In the genomic region with DNA sequence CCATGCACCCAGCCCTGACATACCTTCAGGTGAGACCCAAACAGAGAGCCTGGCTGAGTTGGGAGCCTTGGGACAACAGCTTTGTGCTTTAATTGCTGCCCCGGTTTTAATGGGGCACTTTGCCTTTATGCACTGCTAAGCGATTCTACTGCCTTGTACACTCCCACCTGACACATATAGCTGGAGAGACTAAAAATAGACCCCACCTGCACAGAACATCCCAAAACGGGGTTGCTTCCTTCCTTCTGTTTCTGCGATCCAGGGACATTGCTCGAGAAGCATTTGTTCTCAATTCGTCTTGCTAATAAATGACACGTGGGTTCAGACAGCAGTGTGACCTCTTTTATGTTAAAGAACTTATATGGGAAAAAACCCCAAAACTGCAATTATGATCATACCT, we compare ENCODE assay signal across 26 cellular contexts.
"Had no signal": no experiment of that assay in that cellular context is flagged by ENCODE, and none has a peak within 500 bp of the region (broad histone marks: within the 10 kb centered on the region; RNA-seq: fewer than 3 reads in every experiment).

No MANE protein-coding gene starts in this region.

- DNase-seq: colonic mucosa; cortex of kidney; effector CD8-positive, alpha-beta T cell; effector memory CD8-positive, alpha-beta T cell; endodermal cell; erythroblast; esophagus squamous epithelium; foreskin fibroblast; foreskin melanocyte; gastrocnemius medialis; glutamatergic neuron; heart left ventricle; hypothalamus; immature natural killer cell; islet precursor cell; kidney; kidney glomerular epithelial cell; left colon; left ventricle myocardium inferior; lower lobe of right lung; mesendoderm; midbrain had no signal

- ATAC-seq: effector memory CD8-positive, alpha-beta T cell; esophagus mucosa; gastrocnemius medialis; heart left ventricle; left colon; left lobe of liver; lower lobe of right lung had no signal

- H3K9me3 ChIP-seq: colonic mucosa, esophagus squamous epithelium, gastrocnemius medialis, heart left ventricle, left ventricle myocardium inferior, lower lobe of right lung had no signal

- H3K27me3 ChIP-seq: colonic mucosa, esophagus squamous epithelium, gastrocnemius medialis, heart left ventricle, hepatocyte had no signal

- H3K36me3 ChIP-seq: colonic mucosa, esophagus squamous epithelium, gastrocnemius medialis, heart left ventricle, left ventricle myocardium inferior, lower lobe of right lung had no signal

- H3K27ac ChIP-seq: colonic mucosa, epithelial cell of prostate, esophagus squamous epithelium, gastrocnemius medialis, heart left ventricle, hepatocyte, left ventricle myocardium inferior, lower lobe of right lung had no signal

- H3K79me2 ChIP-seq: hepatocyte had no signal

- H2AFZ ChIP-seq: hepatocyte had no signal

- H3K4me1 ChIP-seq: colonic mucosa, esophagus squamous epithelium, gastrocnemius medialis, heart left ventricle, left ventricle myocardium inferior, lower lobe of right lung had no signal

- H3K4me2 ChIP-seq: hepatocyte had no signal

- H3K4me3 ChIP-seq: colonic mucosa, esophagus squamous epithelium, gastrocnemius medialis, heart left ventricle, hepatocyte, left ventricle myocardium inferior, lower lobe of right lung had no signal
